In genomic region chr20:60816901-60817300, GRCh38 we compare ENCODE assay signal across 8 cellular contexts.
"Had no signal": no experiment of that assay in that cellular context is flagged by ENCODE, and none has a peak within 500 bp of the region (broad histone marks: within the 10 kb centered on the region; RNA-seq: fewer than 3 reads in every experiment).

No MANE protein-coding gene starts in this region.

- H3K4me3 Mint-ChIP-seq: HFFc6 had no signal

- H2AFZ ChIP-seq: GM23248 had no signal

- H3K27ac Mint-ChIP-seq: HFFc6 had no signal

- H3K27ac ChIP-seq: GM23248, HL-60 had no signal

- H3K36me3 ChIP-seq: HAP-1 had no signal

- H3K4me3 ChIP-seq: GM23248, HAP-1 had no signal

- H3K9me3 ChIP-seq: HAP-1 had no signal

- DNase-seq: GM23248, GOT3, H7, HFFc6, IMR-90 had no signal

- H3K9ac ChIP-seq: GM23248 had no signal

- H3K4me1 ChIP-seq: HAP-1 had no signal

- ATAC-seq: HCT116 had no signal
